Comparison of ENCODE assay signal across 22 cellular contexts in genomic region chr21:43679951-43680350, GRCh38. TPM values are rescaled to one million over a fixed set of nuclear protein-coding genes. Genes with fewer than 3 reads are reported as not detected.
"Had no signal": no experiment of that assay in that cellular context is flagged by ENCODE, and none has a peak within 500 bp of the region (broad histone marks: within the 10 kb centered on the region; RNA-seq: fewer than 3 reads in every experiment).

No MANE protein-coding gene starts in this region.

- H3K27me3 Mint-ChIP-seq: effector memory CD8-positive, alpha-beta T cell; T-helper 17 cell had no signal

- H3K27ac ChIP-seq: brain microvascular endothelial cell, coronary artery, dorsolateral prefrontal cortex, spleen, testis, transverse colon had no signal

- H3K9me3 Mint-ChIP-seq: effector memory CD8-positive, alpha-beta T cell; natural killer cell had no signal

- H3K4me3 Mint-ChIP-seq: effector memory CD8-positive, alpha-beta T cell; natural killer cell; T-helper 17 cell had no signal

- H3K27me3 ChIP-seq: brain microvascular endothelial cell, dorsolateral prefrontal cortex, spleen, testis, transverse colon had no signal

- H3K4me1 ChIP-seq: testis, transverse colon had no signal

- H3K4me3 ChIP-seq: coronary artery, dorsolateral prefrontal cortex, lung, spleen, testis, transverse colon had no signal

- DNase-seq: activated CD4-positive, alpha-beta T cell treated with anti-CD3 and anti-CD28 coated beads, Interleukin-2, amount 50 U/mL, for 4 hours; activated gamma-delta T cell treated with Interleukin-2 at 50 U/mL for 16 hours; activated naive CD4-positive, alpha-beta T cell treated with anti-CD3 and anti-CD28 coated beads, Interleukin-2, amount 50 U/mL, for 16 hours; amniotic stem cell; brain microvascular endothelial cell; dorsolateral prefrontal cortex; effector memory CD8-positive, alpha-beta T cell; foreskin fibroblast; head of caudate nucleus; hypothalamus; mesendoderm; natural killer cell; right cardiac atrium; spleen; stimulated activated naive CD8-positive, alpha-beta T cell treated with anti-CD3 and anti-CD28 coated beads, Interleukin-15, Interleukin-2, amounts not matched to agents 100 U/mL and 50 U/mL, for 24 hours; T-helper 17 cell; T1000; testis; transverse colon had no signal

- H3K27ac Mint-ChIP-seq: T-helper 17 cell had no signal

- H3K9me3 ChIP-seq: spleen, testis, transverse colon had no signal

- ATAC-seq: effector memory CD8-positive, alpha-beta T cell; natural killer cell; right cardiac atrium; stimulated activated naive CD8-positive, alpha-beta T cell treated with anti-CD3 and anti-CD28 coated beads, Interleukin-15, Interleukin-2, amounts not matched to agents 100 U/mL and 50 U/mL, for 24 hours; T-helper 17 cell had no signal

RNA-seq across cellular contexts. Expression of gene HSF2BP, which starts 20.7 kb away (rescaled TPM):
- total RNA-seq: cardiac septum had no signal
